ENCODE assay signal across 7 cellular contexts in the genomic region with DNA sequence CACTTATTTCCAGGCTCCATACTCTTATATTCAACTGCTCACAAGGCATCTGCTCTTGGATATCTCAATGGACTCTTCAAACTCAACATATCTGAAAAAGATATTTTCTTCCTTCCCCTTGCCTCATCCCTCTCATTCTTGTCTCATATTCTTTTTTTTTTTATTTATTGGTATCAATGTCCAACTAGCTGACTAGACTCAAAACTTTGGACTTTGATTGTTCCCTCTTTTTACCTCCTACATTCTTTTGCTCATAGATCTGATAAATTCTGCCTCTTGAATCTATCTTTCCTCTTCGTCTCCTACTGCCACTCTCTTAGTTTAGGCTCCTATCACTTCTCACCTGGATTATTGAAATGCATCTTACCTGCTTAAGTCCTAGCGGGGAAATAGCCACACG.
"Had no signal": no experiment of that assay in that cellular context is flagged by ENCODE, and none has a peak within 500 bp of the region (broad histone marks: within the 10 kb centered on the region; RNA-seq: fewer than 3 reads in every experiment).

No MANE protein-coding gene starts in this region.

- H3K4me3 Mint-ChIP-seq: IgD-negative memory B cell had no signal

- H3K4me3 ChIP-seq: GM23248 had no signal

- H2AFZ ChIP-seq: GM23248 had no signal

- FAIRE-seq: HTR-8/SVneo had no signal

- H3K9me3 Mint-ChIP-seq: IgD-negative memory B cell had no signal

- H3K9ac ChIP-seq: GM23248 had no signal

- H3K27me3 Mint-ChIP-seq: IgD-negative memory B cell had no signal

- H3K36me3 Mint-ChIP-seq: IgD-negative memory B cell had no signal

- H3K27ac ChIP-seq: GM23248 had no signal

- DNase-seq: GM23248, GOT3, H7, HCEC 1CT, KBM-7 had no signal
